Comparison of ENCODE assay signal across 1 cellular context in genomic region chr11:134224710-134225662, GRCh38.
TF ChIP-seq lines count a peak whose summit lies in the region.

No MANE protein-coding gene starts in this region.

TF ChIP-seq in SK-N-SH, 30 proteins besides CTCF, POLR2A, EP300 and RAD21 (continued from another document):
- TF ChIP-seq MAX (IDR thresholded peaks at IDR 0.05; ENCODE audit: low read depth) (peak; percentile 27; the same call in 1 of the 2 replicates), NRF1 (IDR thresholded peaks at IDR 0.05; ENCODE audit: low read depth, low read length) (no peak)
